12 cellular contexts compared by ENCODE assay signal in the genomic region with DNA sequence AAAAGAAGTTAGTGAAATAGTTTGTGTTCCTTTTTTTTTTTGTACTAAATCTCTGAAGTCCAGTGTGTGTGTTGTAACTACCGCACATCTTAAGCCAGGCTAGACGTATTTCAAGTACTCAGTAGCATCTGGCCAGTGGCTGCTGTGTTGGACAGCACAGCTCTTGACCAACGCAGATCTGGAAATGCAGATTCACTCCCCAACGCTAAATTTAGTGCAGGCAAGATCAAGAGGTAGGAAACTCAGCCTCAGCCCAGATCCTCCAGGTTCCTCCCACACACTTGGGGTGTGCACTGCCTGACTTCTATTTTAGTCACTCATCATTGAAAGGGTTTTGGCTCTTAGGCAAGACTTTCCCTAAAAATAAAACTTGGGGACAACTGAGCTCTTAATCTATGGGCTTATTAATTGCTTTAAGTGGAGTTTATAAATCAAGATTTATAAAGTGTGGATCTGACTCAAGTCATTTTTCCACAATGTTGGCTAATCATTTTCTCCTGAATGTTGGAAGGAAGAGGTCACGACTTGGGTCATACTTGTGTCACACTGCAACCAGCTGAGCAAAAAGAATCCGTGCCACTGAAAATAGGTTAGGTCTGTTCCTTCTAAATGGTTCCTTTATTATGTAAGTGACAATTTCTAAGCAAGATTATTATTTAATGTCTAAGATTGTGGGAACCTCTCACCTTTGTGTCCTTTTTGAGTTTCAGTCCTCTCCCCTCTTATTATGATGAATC.
DNase-seq lines count a peak whose midpoint lies in the region; ATAC-seq and TF ChIP-seq lines count a peak whose summit lies in the region.
"Had no signal": no experiment of that assay in that cellular context is flagged by ENCODE, and none has a peak within 500 bp of the region (broad histone marks: within the 10 kb centered on the region; RNA-seq: fewer than 3 reads in every experiment).

No MANE protein-coding gene starts in this region.

- H3K9me3 ChIP-seq in upper lobe of right lung: no peaks in the 10 kb centered on the region

- no peaks in the 10 kb centered on the region for H3K27me3 ChIP-seq in upper lobe of right lung

- H3K27ac ChIP-seq in upper lobe of right lung: no peak overlapping the region
- H3K27ac ChIP-seq: C4-2B had no signal

- intact Hi-C loops in upper lobe of right lung (cut with DNase I): no loop called here

- H3K36me3 ChIP-seq in upper lobe of right lung: no peaks in the 10 kb centered on the region

- ATAC-seq in upper lobe of right lung: peak; percentile 47
- no peak for ATAC-seq in HG02798 (IDR thresholded peaks at IDR 0.05; ENCODE audit: poor library complexity, unreplicated experiment)

- no peaks in the 10 kb centered on the region for H3K4me1 ChIP-seq in upper lobe of right lung

- H3K4me3 ChIP-seq in fibroblast of villous mesenchyme (ENCODE audit: low read depth, low read length) (no peak overlapping the region), upper lobe of right lung (no peak overlapping the region)

- peak; percentile 15 for DNase-seq in stimulated activated CD4-positive, alpha-beta T cell treated with anti-CD3 and anti-CD28 coated beads, Interleukin-2, amount 100 ng/mL, for 4 hours (ENCODE audit: low read depth)
- no peak for DNase-seq in stimulated activated CD4-positive, alpha-beta T cell treated with anti-CD3 and anti-CD28 coated beads, Interleukin-2, amount 100 ng/mL, for 48 hours
- DNase-seq in fibroblast of villous mesenchyme (ENCODE audit: low read depth) (peak; percentile 1), upper lobe of right lung (no peak), NCI-H2196 treated with DMSO at 0.1 percent for 48 hours (lab: John Stamatoyannopoulos, UW; ENCODE audit: unreplicated experiment) (no peak), cortex of kidney (lab: John Stamatoyannopoulos, UW) (no peak)
- DNase-seq: activated naive CD4-positive, alpha-beta T cell; naive B cell; NCI-H2171 had no signal

- TF ChIP-seq CTCF in fibroblast of villous mesenchyme (IDR thresholded peaks at IDR 0.05; ENCODE audit: insufficient read depth, low read depth, low read length): no peak
- TF ChIP-seq CTCF in upper lobe of right lung (IDR thresholded peaks at IDR 0.05): no peak

TF ChIP-seq in PFSK-1, 5 proteins besides CTCF, POLR2A, EP300 and RAD21:
- TF ChIP-seq, protein P1, sequence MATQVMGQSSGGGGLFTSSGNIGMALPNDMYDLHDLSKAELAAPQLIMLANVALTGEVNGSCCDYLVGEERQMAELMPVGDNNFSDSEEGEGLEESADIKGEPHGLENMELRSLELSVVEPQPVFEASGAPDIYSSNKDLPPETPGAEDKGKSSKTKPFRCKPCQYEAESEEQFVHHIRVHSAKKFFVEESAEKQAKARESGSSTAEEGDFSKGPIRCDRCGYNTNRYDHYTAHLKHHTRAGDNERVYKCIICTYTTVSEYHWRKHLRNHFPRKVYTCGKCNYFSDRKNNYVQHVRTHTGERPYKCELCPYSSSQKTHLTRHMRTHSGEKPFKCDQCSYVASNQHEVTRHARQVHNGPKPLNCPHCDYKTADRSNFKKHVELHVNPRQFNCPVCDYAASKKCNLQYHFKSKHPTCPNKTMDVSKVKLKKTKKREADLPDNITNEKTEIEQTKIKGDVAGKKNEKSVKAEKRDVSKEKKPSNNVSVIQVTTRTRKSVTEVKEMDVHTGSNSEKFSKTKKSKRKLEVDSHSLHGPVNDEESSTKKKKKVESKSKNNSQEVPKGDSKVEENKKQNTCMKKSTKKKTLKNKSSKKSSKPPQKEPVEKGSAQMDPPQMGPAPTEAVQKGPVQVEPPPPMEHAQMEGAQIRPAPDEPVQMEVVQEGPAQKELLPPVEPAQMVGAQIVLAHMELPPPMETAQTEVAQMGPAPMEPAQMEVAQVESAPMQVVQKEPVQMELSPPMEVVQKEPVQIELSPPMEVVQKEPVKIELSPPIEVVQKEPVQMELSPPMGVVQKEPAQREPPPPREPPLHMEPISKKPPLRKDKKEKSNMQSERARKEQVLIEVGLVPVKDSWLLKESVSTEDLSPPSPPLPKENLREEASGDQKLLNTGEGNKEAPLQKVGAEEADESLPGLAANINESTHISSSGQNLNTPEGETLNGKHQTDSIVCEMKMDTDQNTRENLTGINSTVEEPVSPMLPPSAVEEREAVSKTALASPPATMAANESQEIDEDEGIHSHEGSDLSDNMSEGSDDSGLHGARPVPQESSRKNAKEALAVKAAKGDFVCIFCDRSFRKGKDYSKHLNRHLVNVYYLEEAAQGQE (IDR thresholded peaks at IDR 0.05; ENCODE audit: insufficient read depth in 1 of 2, low read depth in 2 of 2, low read length in 2 of 2): peak; percentile 50 to 78; a peak in 3 of 4 replicates
- TF ChIP-seq SIN3A (IDR thresholded peaks at IDR 0.05; ENCODE audit: borderline replicate concordance, insufficient read depth, low read length): no peak
TF ChIP-seq in PFSK-1: peak in this region for 1.

Comparison
In these comparisons a context has a peak if more than half of its experiments do, and no peak if none do; other contexts are left out.
1. DNase-seq: peak in stimulated activated CD4-positive, alpha-beta T cell treated with anti-CD3 and anti-CD28 coated beads, Interleukin-2, amount 100 ng/mL, for 4 hours (single experiment) and fibroblast of villous mesenchyme (single experiment); none in stimulated activated CD4-positive, alpha-beta T cell treated with anti-CD3 and anti-CD28 coated beads, Interleukin-2, amount 100 ng/mL, for 48 hours (0 of 2), upper lobe of right lung (single experiment), NCI-H2196 treated with DMSO at 0.1 percent for 48 hours (single experiment) and cortex of kidney (single experiment).